ENCODE assay signal across 16 cellular contexts in the genomic region with DNA sequence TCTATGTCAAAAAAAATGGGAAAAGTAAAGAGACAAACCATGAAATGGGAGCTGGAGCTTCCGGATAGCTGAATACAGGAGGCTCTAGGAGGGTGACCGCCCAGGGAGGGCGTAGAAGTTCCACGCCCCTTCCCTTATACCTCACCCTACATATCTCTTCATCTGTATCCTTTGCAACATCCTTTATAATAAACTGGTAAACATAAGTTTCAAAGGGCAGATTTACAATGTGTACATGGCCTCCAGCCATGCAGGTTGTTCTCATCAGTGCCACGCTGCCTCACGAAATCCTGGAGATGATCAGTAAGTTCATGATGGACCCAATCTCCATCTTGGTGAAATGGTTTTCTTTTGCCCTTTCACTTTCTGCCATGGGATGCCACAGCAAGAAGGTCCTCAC.
A peak's percentile ranks its signal among the peaks of the same experiment; 100 is the strongest.
DNase-seq lines count a peak whose midpoint lies in the region; ATAC-seq and TF ChIP-seq lines count a peak whose summit lies in the region.
"Had no signal": no experiment of that assay in that cellular context is flagged by ENCODE, and none has a peak within 500 bp of the region (broad histone marks: within the 10 kb centered on the region; RNA-seq: fewer than 3 reads in every experiment).

No MANE protein-coding gene starts in this region.

- no peaks in the 10 kb centered on the region for H3K9me3 Mint-ChIP-seq in memory B cell

- peaks cover 32% of the 10 kb centered on the region for H3K36me3 Mint-ChIP-seq in memory B cell

- H2AFZ ChIP-seq in SU-DHL-6 (ENCODE audit: low read depth, low read length, severe bottlenecking), result no peak overlapping the region
- H2AFZ ChIP-seq: GM23248 had no signal

- H3F3A ChIP-seq in SU-DHL-6 (ENCODE audit: insufficient read depth), result peaks cover 50% of the 10 kb centered on the region

- TF ChIP-seq CTCF in LNCaP clone FGC (IDR thresholded peaks at IDR 0.05; ENCODE audit: control insufficient read depth, extremely low read depth, insufficient read depth), result no peak
- TF ChIP-seq CTCF in SU-DHL-6 (IDR thresholded peaks at IDR 0.05; ENCODE audit: insufficient read depth, low read length, poor library complexity, severe bottlenecking), result no peak
- TF ChIP-seq CTCF in omental fat pad (IDR thresholded peaks at IDR 0.05), result no peak

- DNase-seq in LNCaP clone FGC (ENCODE audit: low read depth) (peak; percentile 63), memory B cell (ENCODE audit: low spot score in 2 of 2) (no peak), NCI-H2029 treated with DMSO at 0.1 percent for 48 hours (lab: John Stamatoyannopoulos, UW) (no peak), omental fat pad (ENCODE audit: low spot score) (no peak), NCI-H2081 treated with DMSO at 0.1 percent for 48 hours (lab: John Stamatoyannopoulos, UW) (no peak)
- DNase-seq: ACHN; Caco-2; CD4-positive, alpha-beta T cell; DMS79; GDM1; GM23248; IMR-90 had no signal

- peaks cover 43% of the 10 kb centered on the region for H3K4me1 Mint-ChIP-seq in memory B cell

- no peak overlapping the region for H3K4me3 ChIP-seq in LNCaP clone FGC (ENCODE audit: low read depth, low read length)
- no peak overlapping the region for H3K4me3 ChIP-seq in SU-DHL-6 (ENCODE audit: insufficient read depth, low read length, poor library complexity, severe bottlenecking)
- H3K4me3 ChIP-seq: GM23248, HAP-1 had no signal

- peak overlapping the region; percentile 47 for H3K4me2 ChIP-seq in SU-DHL-6 (ENCODE audit: low read depth, low read length, poor library complexity, severe bottlenecking)

- H3K4me3 Mint-ChIP-seq in memory B cell, result no peak overlapping the region
- H3K4me3 Mint-ChIP-seq: CD4-positive, alpha-beta T cell had no signal

- no peak for ATAC-seq in memory B cell (ENCODE audit: low read depth)
- no peak for ATAC-seq in HG03139 (IDR thresholded peaks at IDR 0.05; ENCODE audit: unreplicated experiment)
- no peak for ATAC-seq in omental fat pad (ENCODE audit: low FRiP score)

- H3K27ac ChIP-seq in SU-DHL-6 (ENCODE audit: low read depth, low read length), result peak overlapping the region; percentile 86
- H3K27ac ChIP-seq: C4-2B, GM23248 had no signal

- no peaks in the 10 kb centered on the region for H3K9me3 ChIP-seq in SU-DHL-6 (ENCODE audit: insufficient read depth, low read length)
- H3K9me3 ChIP-seq: Caco-2, HAP-1 had no signal

- H4K20me1 ChIP-seq in SU-DHL-6 (ENCODE audit: low read depth, low read length), result no peaks in the 10 kb centered on the region

- peaks cover 96% of the 10 kb centered on the region for H3K79me2 ChIP-seq in SU-DHL-6 (ENCODE audit: insufficient read depth, low read length)

- H3K9me2 ChIP-seq in SU-DHL-6 (replicated peaks; ENCODE audit: insufficient read depth, low read length), result no peaks in the 10 kb centered on the region

- H3K27ac Mint-ChIP-seq in memory B cell, result peak overlapping the region; percentile 89
- H3K27ac Mint-ChIP-seq: CD4-positive, alpha-beta T cell had no signal

- H3K27me3 Mint-ChIP-seq in memory B cell, result no peaks in the 10 kb centered on the region
- H3K27me3 Mint-ChIP-seq: CD4-positive, alpha-beta T cell had no signal

- no peaks in the 10 kb centered on the region for H3K27me3 ChIP-seq in SU-DHL-6 (ENCODE audit: low read length)

- peak overlapping the region; percentile 34 for H3K9ac ChIP-seq in SU-DHL-6 (ENCODE audit: low read length)
- H3K9ac ChIP-seq: GM23248 had no signal

- no peaks in the 10 kb centered on the region; the same call in 1 of the 2 replicates for H3K36me3 ChIP-seq in SU-DHL-6 (ENCODE audit: low read length)
- H3K36me3 ChIP-seq: HAP-1 had no signal
